Comparison of ENCODE assay signal across 8 cellular contexts in genomic region chr22:19291218-19291579, GRCh38. TPM values are rescaled to one million over a fixed set of nuclear protein-coding genes. Genes with fewer than 3 reads are reported as not detected.
A peak's percentile ranks its signal among the peaks of the same experiment; 100 is the strongest.
DNase-seq lines count a peak whose midpoint lies in the region; ATAC-seq and TF ChIP-seq lines count a peak whose summit lies in the region.

No MANE protein-coding gene starts in this region.

- H3K27ac Mint-ChIP-seq in CD8-positive, alpha-beta T cell, result no peak overlapping the region

- peak overlapping the region; percentile 83 for H3K4me3 Mint-ChIP-seq in CD8-positive, alpha-beta T cell

- peaks cover 3% of the 10 kb centered on the region for H3K36me3 Mint-ChIP-seq in CD8-positive, alpha-beta T cell

- peak in 5 of 7 experiments; percentile 4 to 59 (median 35) for DNase-seq in CD8-positive, alpha-beta T cell
- peak; percentile 32 to 70 for DNase-seq in HAP-1 (ENCODE audit: low spot score in 2 of 2)
- DNase-seq in RKO (ENCODE audit: low spot score), result peak; percentile 54
- DNase-seq in astrocyte of the spinal cord (ENCODE audit: low read depth, low spot score), result peak; percentile 16
- no peak for DNase-seq in NCI-H1105 treated with DMSO at 0.1 percent for 48 hours (lab: John Stamatoyannopoulos, UW)
- DNase-seq in OCI-M2 (lab: John Stamatoyannopoulos, UW; ENCODE audit: unreplicated experiment), result no peak

- peaks cover 24% of the 10 kb centered on the region for H3K4me1 Mint-ChIP-seq in CD8-positive, alpha-beta T cell (ENCODE audit: low read depth)

- in situ Hi-C loops in HAP-1 (cut with MboI; ENCODE audit: low sequenced_read_pairs), result no loop called here
- in situ Hi-C loops in astrocyte of the spinal cord (cut with HindIII; ENCODE audit: low sequenced_read_pairs), result no loop called here

- H3K9me3 ChIP-seq in CD8-positive, alpha-beta T cell (ENCODE audit: low read length), result no peaks in the 10 kb centered on the region
- H3K9me3 ChIP-seq in HAP-1 (no peaks in the 10 kb centered on the region), iPS-18a (ENCODE audit: control insufficient read depth, low read depth, low read length) (no peaks in the 10 kb centered on the region)

- H3K4me3 ChIP-seq in CD8-positive, alpha-beta T cell (ENCODE audit: low read depth, low read length), result peak overlapping the region; percentile 54
- H3K4me3 ChIP-seq in HAP-1, result peak overlapping the region; percentile 50
- H3K4me3 ChIP-seq in astrocyte of the spinal cord (ENCODE audit: low read depth, low read length), result peak overlapping the region; percentile 63
- peak overlapping the region; percentile 75 for H3K4me3 ChIP-seq in iPS-18a (ENCODE audit: low read length)
- H3K4me3 ChIP-seq in skin epidermis, result peak overlapping the region; percentile 70 to 95 (median 80)

- no peaks in the 10 kb centered on the region for H3K27me3 ChIP-seq in CD8-positive, alpha-beta T cell (ENCODE audit: insufficient read depth, low read length)
- H3K27me3 ChIP-seq in HAP-1 (ENCODE audit: low read depth), result no peaks in the 10 kb centered on the region
- H3K27me3 ChIP-seq in iPS-18a (ENCODE audit: control insufficient read depth, insufficient read depth, low read length), result peaks cover 29% of the 10 kb centered on the region

- intact Hi-C loops in CD8-positive, alpha-beta T cell (cut with DNase I, micrococcal nuclease), result loop anchor here (1.0 to 10.0 kb wide), 5 partner anchors 113 to 188 kb away; partner anchors contain the start of genes CDC45 (in 2 of the 2), DGCR2 (in 2 of the 2), ESS2 (in 2 of the 2) and SLC25A1 (in 2 of the 2)

- H3K27ac ChIP-seq in CD8-positive, alpha-beta T cell (ENCODE audit: low read depth, low read length), result no peak overlapping the region
- no peak overlapping the region for H3K27ac ChIP-seq in iPS-18a (ENCODE audit: low read length)
- H3K27ac ChIP-seq in skin epidermis, result peak overlapping the region in 18 of 21 experiments; percentile 8 to 88 (median 78)

- H3K9ac ChIP-seq in iPS-18a (ENCODE audit: low read length), result peak overlapping the region; percentile 41

- POLR2A ChIA-PET in CD8-positive, alpha-beta T cell (lab: Charles Lee), result no interaction called here

- CTCF ChIA-PET in CD8-positive, alpha-beta T cell (lab: Charles Lee), result no interaction called here

- peak; percentile 41 for ATAC-seq in CD8-positive, alpha-beta T cell

- H3K9me3 Mint-ChIP-seq in CD8-positive, alpha-beta T cell, result no peaks in the 10 kb centered on the region

- no peaks in the 10 kb centered on the region for H3K36me3 ChIP-seq in CD8-positive, alpha-beta T cell (ENCODE audit: insufficient read depth, low read length)
- H3K36me3 ChIP-seq in HAP-1 (replicated peaks) (no peaks in the 10 kb centered on the region), iPS-18a (ENCODE audit: control insufficient read depth, low read depth, low read length) (no peaks in the 10 kb centered on the region)

- H3K27me3 Mint-ChIP-seq in CD8-positive, alpha-beta T cell (ENCODE audit: low read depth), result peaks cover 21% of the 10 kb centered on the region

- H3K4me1 ChIP-seq in CD8-positive, alpha-beta T cell (ENCODE audit: insufficient read depth, low read length), result peaks cover 18% of the 10 kb centered on the region
- H3K4me1 ChIP-seq in HAP-1, result peaks cover 20% of the 10 kb centered on the region
- peaks cover 22% of the 10 kb centered on the region for H3K4me1 ChIP-seq in iPS-18a (ENCODE audit: control insufficient read depth, low read depth, low read length)

- no peak for TF ChIP-seq CTCF in CD8-positive, alpha-beta T cell (IDR thresholded peaks at IDR 0.05)
- no peak for TF ChIP-seq CTCF in astrocyte of the spinal cord (IDR thresholded peaks at IDR 0.05; ENCODE audit: low read depth, low read length)

RNA-seq across cellular contexts. Expression of gene CLTCL1, which starts 0.3 kb away (rescaled TPM):
- total RNA-seq in CD8-positive, alpha-beta T cell, result under 1 TPM; 0.43 to 0.69 TPM

Comparison
In these comparisons a context has a peak if more than half of its experiments do, and no peak if none do; other contexts are left out.
1. DNase-seq: peak in CD8-positive, alpha-beta T cell (5 of 7), HAP-1 (2 of 2), RKO (single experiment) and astrocyte of the spinal cord (single experiment); none in NCI-H1105 treated with DMSO at 0.1 percent for 48 hours (single experiment) and OCI-M2 (single experiment).
2. H3K27ac ChIP-seq: peak in skin epidermis (18 of 21); none in CD8-positive, alpha-beta T cell (single experiment) and iPS-18a (single experiment).
3. Peak in every context shown above with its lines, with median percentiles within 50 percentile points of each other: H3K4me3 ChIP-seq.